Comparison of ENCODE assay signal across 1 cellular context in genomic region chr1:27599605-27600499, GRCh38.
TF ChIP-seq lines count a peak whose summit lies in the region.

No MANE protein-coding gene starts in this region.

TF ChIP-seq in WTC11, 78 proteins besides CTCF, POLR2A, EP300 and RAD21 (continued from another document):
- no peak for TF ChIP-seq CDX4 (CRISPR knock-in tag; IDR thresholded peaks at IDR 0.05; ENCODE audit: borderline replicate concordance)
- TF ChIP-seq ATF3 (CRISPR knock-in tag; conservative IDR thresholded peaks at IDR 0.05), result no peak
- TF ChIP-seq TP53 (CRISPR knock-in tag; IDR thresholded peaks at IDR 0.05), result no peak
- no peak for TF ChIP-seq JAZF1 (CRISPR knock-in tag; IDR thresholded peaks at IDR 0.05)
- TF ChIP-seq NR2C2 (CRISPR knock-in tag; IDR thresholded peaks at IDR 0.05), result no peak
- TF ChIP-seq SP1 (CRISPR knock-in tag; conservative IDR thresholded peaks at IDR 0.05), result no peak
TF ChIP-seq in WTC11: peak in this region for 0.
